Comparison of ENCODE assay signal across 15 cellular contexts in genomic region chr7:76499928-76500249, GRCh38. TPM values are rescaled to one million over a fixed set of nuclear protein-coding genes. Genes with fewer than 3 reads are reported as not detected.
DNase-seq lines count a peak whose midpoint lies in the region; ATAC-seq and TF ChIP-seq lines count a peak whose summit lies in the region.
"Not testable (repeated sequence)": the region's sequence is repeated elsewhere in the genome, so short reads cannot be mapped to it uniquely, and the experiment has no call there.
"Had no signal": no experiment of that assay in that cellular context is flagged by ENCODE, and none has a peak within 500 bp of the region (broad histone marks: within the 10 kb centered on the region; RNA-seq: fewer than 3 reads in every experiment).

No MANE protein-coding gene starts in this region.

- H3K14ac ChIP-seq in IMR-90 (replicated peaks; ENCODE audit: low read depth, low read length), result not testable (repeated sequence)

- not testable (repeated sequence) for H4K5ac ChIP-seq in IMR-90 (ENCODE audit: low read depth, low read length)

- H2AK9ac ChIP-seq in IMR-90 (replicated peaks; ENCODE audit: low read depth, low read length, poor library complexity), result not testable (repeated sequence)

- not testable (repeated sequence) for H3K4me3 Mint-ChIP-seq in CD4-positive, alpha-beta T cell; WTC11; activated T-helper 17 cell treated with anti-CD3 and anti-CD28 coated beads, Interleukin-2, amount 50 U/mL, for 72 hours; effector memory CD8-positive, alpha-beta T cell; stimulated activated memory B cell treated with anti-CD40 and anti-IgM and Interleukin-4, amounts not matched to agents 10 μg/mL and 1 μg/mL and 100 μg/mL, for 72 hours

- peak; percentile 77 for ATAC-seq in CD4-positive, alpha-beta T cell (ENCODE audit: poor library complexity)
- ATAC-seq in GM19455 (IDR thresholded peaks at IDR 0.05; ENCODE audit: unreplicated experiment) (peak; percentile 65), IMR-90 (ENCODE audit: low read depth) (peak; percentile 40), WTC11 (peak; percentile 70), right lobe of liver (peak; percentile 8 to 15 (median 14))
- peak; percentile 32 for ATAC-seq in activated T-helper 17 cell treated with anti-CD3 and anti-CD28 coated beads, Interleukin-2, amount 50 U/mL, for 72 hours (replicated peaks)
- ATAC-seq in effector memory CD8-positive, alpha-beta T cell (replicated peaks), result peak; percentile 71
- peak; percentile 73 for ATAC-seq in stimulated activated memory B cell treated with anti-CD40 and anti-IgM and Interleukin-4, amounts not matched to agents 10 μg/mL and 1 μg/mL and 100 μg/mL, for 72 hours

- not testable (repeated sequence) for H3K9me1 ChIP-seq in IMR-90 (ENCODE audit: insufficient read depth, low read length)

- H3K56ac ChIP-seq in IMR-90 (ENCODE audit: extremely low read depth, insufficient read depth, low read length), result not testable (repeated sequence)

- not testable (repeated sequence) for H4K91ac ChIP-seq in IMR-90 (ENCODE audit: insufficient read depth, low read depth, low read length)

- H3K9ac ChIP-seq in IMR-90 (ENCODE audit: low read depth, low read length), result not testable (repeated sequence)

- not testable (repeated sequence) for TF ChIP-seq POLR2A in IMR-90 (IDR thresholded peaks at IDR 0.05; ENCODE audit: low read depth, low read length); right lobe of liver (IDR thresholded peaks at IDR 0.05)

- H3K9me3 Mint-ChIP-seq in CD4-positive, alpha-beta T cell; WTC11; activated T-helper 17 cell treated with anti-CD3 and anti-CD28 coated beads, Interleukin-2, amount 50 U/mL, for 72 hours; effector memory CD8-positive, alpha-beta T cell; stimulated activated memory B cell treated with anti-CD40 and anti-IgM and Interleukin-4, amounts not matched to agents 10 μg/mL and 1 μg/mL and 100 μg/mL, for 72 hours: not testable (repeated sequence)

- H3K18ac ChIP-seq in IMR-90 (ENCODE audit: low read depth, low read length), result not testable (repeated sequence)

- H2BK20ac ChIP-seq in IMR-90 (ENCODE audit: low read depth, low read length), result not testable (repeated sequence)

- dilution Hi-C loops in IMR-90 (cut with HindIII; ENCODE audit: low sequenced_read_pairs, unreplicated experiment), result not testable (repeated sequence)

- not testable (repeated sequence) for H4K8ac ChIP-seq in IMR-90 (ENCODE audit: low read depth in 2 of 2, low read length in 2 of 2)

- H2BK5ac ChIP-seq in IMR-90 (ENCODE audit: low read depth, low read length, poor library complexity, severe bottlenecking), result not testable (repeated sequence)

- not testable (repeated sequence) for H2BK15ac ChIP-seq in IMR-90 (ENCODE audit: low read depth, low read length)

- TF ChIP-seq CTCF in CD4-positive, alpha-beta T cell (IDR thresholded peaks at IDR 0.05); IMR-90 (conservative IDR thresholded peaks at IDR 0.05; ENCODE audit: low read depth, low read length); right lobe of liver (IDR thresholded peaks at IDR 0.05): not testable (repeated sequence)
- peak; percentile 17; the same call in 1 of the 2 replicates for TF ChIP-seq CTCF in WTC11 (IDR thresholded peaks at IDR 0.05)

- CTCF ChIA-PET in CD4-positive, alpha-beta T cell (lab: Charles Lee); IMR-90 (lab: Yijun Ruan, JAX); WTC11 (lab: Charles Lee): not testable (repeated sequence)

- not testable (repeated sequence) for H2AFZ ChIP-seq in IMR-90 (replicated peaks; ENCODE audit: low read length, poor library complexity)

- not testable (repeated sequence) for H3K27me3 ChIP-seq in CD4-positive, alpha-beta T cell (ENCODE audit: control insufficient read depth, insufficient read depth, low read length); IMR-90 (ENCODE audit: control insufficient read depth, insufficient read depth, low read length); right lobe of liver

- H3K36me3 ChIP-seq in IMR-90 (ENCODE audit: control insufficient read depth, insufficient read depth, low read length); right lobe of liver: not testable (repeated sequence)

- in situ Hi-C loops in IMR-90 (cut with MboI; ENCODE audit: low sequenced_read_pairs), result not testable (repeated sequence)

- DNase-seq in CD4-positive, alpha-beta T cell; IMR-90; WTC11 (ENCODE audit: low spot score); effector memory CD8-positive, alpha-beta T cell; right lobe of liver: not testable (repeated sequence)

- not testable (repeated sequence) for TF ChIP-seq RAD21 in IMR-90 (IDR thresholded peaks at IDR 0.05; ENCODE audit: low read length)

- H3K23ac ChIP-seq in IMR-90 (ENCODE audit: low read depth, low read length), result not testable (repeated sequence)

- not testable (repeated sequence) for H3K4me1 Mint-ChIP-seq in CD4-positive, alpha-beta T cell (ENCODE audit: low read depth); WTC11; activated T-helper 17 cell treated with anti-CD3 and anti-CD28 coated beads, Interleukin-2, amount 50 U/mL, for 72 hours; effector memory CD8-positive, alpha-beta T cell (ENCODE audit: low read depth in 2 of 2); stimulated activated memory B cell treated with anti-CD40 and anti-IgM and Interleukin-4, amounts not matched to agents 10 μg/mL and 1 μg/mL and 100 μg/mL, for 72 hours

- WGBS in IMR-90 (ENCODE audit: extremely low coverage in 2 of 2, insufficient read length in 1 of 2), 2 experiments, result no CpG with 5 or more reads among the region's 19 CpGs
- WGBS in right lobe of liver (ENCODE audit: insufficient coverage, low coverage, low lambda C conversion rate, missing lambda C conversion rate), result no CpG with 5 or more reads among the region's 19 CpGs

- H3K36me3 Mint-ChIP-seq in CD4-positive, alpha-beta T cell (ENCODE audit: low read depth), result peaks cover 14% of the 10 kb centered on the region
- peaks cover 11% of the 10 kb centered on the region for H3K36me3 Mint-ChIP-seq in WTC11
- H3K36me3 Mint-ChIP-seq in activated T-helper 17 cell treated with anti-CD3 and anti-CD28 coated beads, Interleukin-2, amount 50 U/mL, for 72 hours (ENCODE audit: low read depth), result peaks cover 16% of the 10 kb centered on the region
- H3K36me3 Mint-ChIP-seq in effector memory CD8-positive, alpha-beta T cell (ENCODE audit: insufficient read depth), result not testable (repeated sequence)
- H3K36me3 Mint-ChIP-seq in stimulated activated memory B cell treated with anti-CD40 and anti-IgM and Interleukin-4, amounts not matched to agents 10 μg/mL and 1 μg/mL and 100 μg/mL, for 72 hours, result peaks cover 17% of the 10 kb centered on the region

- intact Hi-C loops in CD4-positive, alpha-beta T cell (cut with DNase I, micrococcal nuclease), result loop anchor here in 1 of 2 experiments (10.0 kb wide), 1 partner anchor 495 kb away; no protein-coding TSS in a partner anchor
- intact Hi-C loops in IMR-90 (cut with micrococcal nuclease); right lobe of liver (cut with DNase I): not testable (repeated sequence)

- H3K27ac Mint-ChIP-seq in CD4-positive, alpha-beta T cell; WTC11; activated T-helper 17 cell treated with anti-CD3 and anti-CD28 coated beads, Interleukin-2, amount 50 U/mL, for 72 hours; effector memory CD8-positive, alpha-beta T cell; stimulated activated memory B cell treated with anti-CD40 and anti-IgM and Interleukin-4, amounts not matched to agents 10 μg/mL and 1 μg/mL and 100 μg/mL, for 72 hours: not testable (repeated sequence)

- H3K4me2 ChIP-seq in IMR-90 (ENCODE audit: low read depth, low read length), result not testable (repeated sequence)

- H3K9me3 ChIP-seq in CD4-positive, alpha-beta T cell (ENCODE audit: control insufficient read depth, low read length); IMR-90 (ENCODE audit: control insufficient read depth, insufficient read depth, low read length); right lobe of liver: not testable (repeated sequence)

- H3K79me1 ChIP-seq in IMR-90 (ENCODE audit: low read depth in 1 of 2, low read length in 2 of 2), result not testable (repeated sequence)

- not testable (repeated sequence) for H2AK5ac ChIP-seq in IMR-90 (ENCODE audit: low read depth, low read length)

- H3K27ac ChIP-seq in CD4-positive, alpha-beta T cell (ENCODE audit: low read depth, low read length); IMR-90 (ENCODE audit: insufficient read depth, low read length); right lobe of liver: not testable (repeated sequence)

- H3K27me3 Mint-ChIP-seq in CD4-positive, alpha-beta T cell; WTC11 (ENCODE audit: low read depth); activated T-helper 17 cell treated with anti-CD3 and anti-CD28 coated beads, Interleukin-2, amount 50 U/mL, for 72 hours; effector memory CD8-positive, alpha-beta T cell; stimulated activated memory B cell treated with anti-CD40 and anti-IgM and Interleukin-4, amounts not matched to agents 10 μg/mL and 1 μg/mL and 100 μg/mL, for 72 hours: not testable (repeated sequence)

- not testable (repeated sequence) for H3K4ac ChIP-seq in IMR-90 (ENCODE audit: low read depth, low read length)

- not testable (repeated sequence) for H4K20me1 ChIP-seq in IMR-90 (ENCODE audit: insufficient read depth, low read length)

- H3K4me3 ChIP-seq in IMR-90 (ENCODE audit: insufficient read depth, low read depth, low read length); right lobe of liver: not testable (repeated sequence)

- H2BK120ac ChIP-seq in IMR-90 (ENCODE audit: low read depth, low read length), result not testable (repeated sequence)

- H3K4me1 ChIP-seq in IMR-90 (ENCODE audit: control insufficient read depth, insufficient read depth, low read length); right lobe of liver: not testable (repeated sequence)

- not testable (repeated sequence) for BruUV-seq in IMR-90 (replicated peaks; lab: Mats Ljungman, UMichigan)

- POLR2A ChIA-PET in CD4-positive, alpha-beta T cell (lab: Charles Lee); IMR-90 (lab: Charles Lee; ENCODE audit: unreplicated experiment); WTC11 (lab: Charles Lee): not testable (repeated sequence)

RNA-seq across cellular contexts. Expression of gene UPK3B, which starts 10.5 kb away (rescaled TPM):
- 1 to 10 TPM; 1.3 to 2.6 TPM for total RNA-seq in CD4-positive, alpha-beta T cell
- total RNA-seq in IMR-90 (2012; rRNA removed) (not detected in 2 replicates), WTC11 (2021) (1.4 to 3.6 TPM (median 3.2 TPM) in 3 replicates), right lobe of liver (1 to 10 TPM in 1 of 6 experiments, under 1 TPM in 2, not detected in 3; 0.22 to 1.5 (median 0.51) TPM)
- 0.10 and 0.26 TPM in 2 replicates for polyA plus RNA-seq in IMR-90 (2012; rRNA removed)
- not detected in 2 replicates for polyA plus RNA-seq in IMR-90 (2012; cell fraction: cytosol; rRNA removed)
- polyA plus RNA-seq in IMR-90 (2012; cell fraction: nucleus; rRNA removed; ENCODE audit: low replicate concordance), result 0.29 and 0.90 TPM in 2 replicates
- total RNA-seq in activated T-helper 17 cell treated with anti-CD3 and anti-CD28 coated beads, Interleukin-2, amount 50 U/mL, for 72 hours, result 1 to 10 TPM in 1 of 2 donors, under 1 TPM in 1; 0.79 to 1.0 TPM
- total RNA-seq: SK-MEL-5 had no signal
- polyA plus RNA-seq: BJ; CD4-positive, alpha-beta memory T cell had no signal

RNA-seq across cellular contexts. Expression of gene DTX2, which starts 38.4 kb away (rescaled TPM):
- total RNA-seq in CD4-positive, alpha-beta T cell, result 10 to 100 TPM; 18.2 to 19.2 TPM
- total RNA-seq in IMR-90 (2012; rRNA removed) (1.8 and 3.1 TPM in 2 replicates), WTC11 (2021) (60.9 to 79.2 TPM (median 62.1 TPM) in 3 replicates), right lobe of liver (10 to 100 TPM in 4 of 6 experiments, 1 to 10 TPM in 2; 8.9 to 16.8 (median 11.1) TPM)
- 7.1 and 7.7 TPM in 2 replicates for polyA plus RNA-seq in IMR-90 (2012; rRNA removed)
- polyA plus RNA-seq in IMR-90 (2012; cell fraction: cytosol; rRNA removed), result 5.4 and 14.3 TPM in 2 replicates
- 20.3 and 42.6 TPM in 2 replicates for polyA plus RNA-seq in IMR-90 (2012; cell fraction: nucleus; rRNA removed; ENCODE audit: low replicate concordance)
- total RNA-seq in activated T-helper 17 cell treated with anti-CD3 and anti-CD28 coated beads, Interleukin-2, amount 50 U/mL, for 72 hours, result 10 to 100 TPM; 26.4 to 32.6 TPM

RNA-seq across cellular contexts. Expression of gene SPDYE16, which starts 43.2 kb away (rescaled TPM):
- under 1 TPM in 1 of 2 experiments, not detected in 1; 0.53 TPM for total RNA-seq in CD4-positive, alpha-beta T cell
- total RNA-seq in IMR-90 (2012; rRNA removed), result not detected in 2 replicates
- not detected in 2 replicates for polyA plus RNA-seq in IMR-90 (2012; rRNA removed)
- polyA plus RNA-seq in IMR-90 (2012; cell fraction: cytosol; rRNA removed), result 0.03 TPM in 1 of 2 replicates, not detected in the other
- polyA plus RNA-seq in IMR-90 (2012; cell fraction: nucleus; rRNA removed; ENCODE audit: low replicate concordance), result 0.02 and 0.11 TPM in 2 replicates
- not detected in 3 replicates for total RNA-seq in WTC11 (2021)
- under 1 TPM; 0.17 to 0.45 TPM for total RNA-seq in activated T-helper 17 cell treated with anti-CD3 and anti-CD28 coated beads, Interleukin-2, amount 50 U/mL, for 72 hours
- total RNA-seq in right lobe of liver, result under 1 TPM in 2 of 6 experiments, not detected in 4; 0.14 to 0.20 TPM
- total RNA-seq: A172, Calu3, H7, PC-9, SK-MEL-5 had no signal
- polyA plus RNA-seq: BJ had no signal

Comparison
In these comparisons a context has a peak if more than half of its experiments do, and no peak if none do; other contexts are left out.
1. ATAC-seq: peak in every context shown above with its lines; median percentile 77 in CD4-positive, alpha-beta T cell; 73 in stimulated activated memory B cell treated with anti-CD40 and anti-IgM and Interleukin-4, amounts not matched to agents 10 μg/mL and 1 μg/mL and 100 μg/mL, for 72 hours; 71 in effector memory CD8-positive, alpha-beta T cell; 70 in WTC11; 65 in GM19455; 40 in IMR-90; 32 in activated T-helper 17 cell treated with anti-CD3 and anti-CD28 coated beads, Interleukin-2, amount 50 U/mL, for 72 hours; 14 in right lobe of liver.